ENCODE assay signal across 31 cellular contexts in the genomic region with DNA sequence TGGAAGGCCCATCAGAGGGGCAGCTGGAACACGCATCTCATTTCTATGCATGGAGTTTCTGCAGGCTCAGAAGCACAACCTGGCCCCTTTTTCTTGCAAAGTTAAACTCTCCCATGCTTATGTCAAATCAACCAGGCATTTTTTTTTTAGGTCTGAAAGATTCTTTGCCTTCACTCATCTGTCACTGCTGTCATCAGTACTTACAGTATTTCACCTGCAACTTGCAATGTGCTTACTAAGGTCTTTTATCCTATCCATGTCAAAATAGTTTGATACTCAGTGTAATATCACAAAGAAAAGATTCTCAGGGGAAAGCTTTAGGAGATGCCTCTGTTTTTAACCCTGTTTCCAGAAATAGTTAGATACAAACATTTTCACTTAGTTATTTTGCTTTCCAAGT.
"Had no signal": no experiment of that assay in that cellular context is flagged by ENCODE, and none has a peak within 500 bp of the region (broad histone marks: within the 10 kb centered on the region; RNA-seq: fewer than 3 reads in every experiment).

No MANE protein-coding gene starts in this region.

- H3K36me3 Mint-ChIP-seq: mesothelial cell of epicardium; natural killer cell; neural progenitor cell; stimulated activated memory B cell treated with anti-CD40 and anti-IgM and Interleukin-4, amounts not matched to agents 10 μg/mL and 1 μg/mL and 100 μg/mL, for 72 hours had no signal

- H3K27ac ChIP-seq: lower lobe of right lung, neural progenitor cell, neutrophil, ovary, prostate gland, sigmoid colon, spleen, uterus had no signal

- H3K4me1 Mint-ChIP-seq: stimulated activated memory B cell treated with anti-CD40 and anti-IgM and Interleukin-4, amounts not matched to agents 10 μg/mL and 1 μg/mL and 100 μg/mL, for 72 hours; stimulated activated naive CD8-positive, alpha-beta T cell treated with anti-CD3 and anti-CD28 coated beads, Interleukin-15, amount 100 ng/mL, for 72 hours had no signal

- H3K9me3 ChIP-seq: lower lobe of right lung, neutrophil, ovary, prostate gland, tibial nerve, uterus had no signal

- H3K9ac ChIP-seq: neural progenitor cell had no signal

- H3K27me3 Mint-ChIP-seq: stimulated activated memory B cell treated with anti-CD40 and anti-IgM and Interleukin-4, amounts not matched to agents 10 μg/mL and 1 μg/mL and 100 μg/mL, for 72 hours; stimulated activated naive CD8-positive, alpha-beta T cell treated with anti-CD3 and anti-CD28 coated beads, Interleukin-15, amount 100 ng/mL, for 72 hours had no signal

- H3K4me2 ChIP-seq: neural progenitor cell had no signal

- H3K36me3 ChIP-seq: lower lobe of right lung, neural progenitor cell, neutrophil, ovary, prostate gland, sigmoid colon, spleen, tibial nerve, uterus had no signal

- FAIRE-seq: keratinocyte, small intestine had no signal

- H3K27ac Mint-ChIP-seq: mesothelial cell of epicardium; naive B cell; natural killer cell; neural progenitor cell; stimulated activated memory B cell treated with anti-CD40 and anti-IgM and Interleukin-4, amounts not matched to agents 10 μg/mL and 1 μg/mL and 100 μg/mL, for 72 hours; stimulated activated naive CD8-positive, alpha-beta T cell treated with anti-CD3 and anti-CD28 coated beads, Interleukin-15, amount 100 ng/mL, for 72 hours; type B pancreatic cell had no signal

- H3K4me3 Mint-ChIP-seq: mesothelial cell of epicardium; naive B cell; natural killer cell; neural progenitor cell; stimulated activated memory B cell treated with anti-CD40 and anti-IgM and Interleukin-4, amounts not matched to agents 10 μg/mL and 1 μg/mL and 100 μg/mL, for 72 hours; stimulated activated naive CD8-positive, alpha-beta T cell treated with anti-CD3 and anti-CD28 coated beads, Interleukin-15, amount 100 ng/mL, for 72 hours; type B pancreatic cell had no signal

- H3K4me1 ChIP-seq: neural progenitor cell, prostate gland, spleen, uterus had no signal

- ATAC-seq: left lobe of liver; lower lobe of right lung; natural killer cell; stimulated activated memory B cell treated with anti-CD40 and anti-IgM and Interleukin-4, amounts not matched to agents 10 μg/mL and 1 μg/mL and 100 μg/mL, for 72 hours; stimulated activated naive CD8-positive, alpha-beta T cell treated with anti-CD3 and anti-CD28 coated beads, Interleukin-15, amount 100 ng/mL, for 72 hours had no signal

- H3K9me3 Mint-ChIP-seq: mesothelial cell of epicardium; natural killer cell; stimulated activated naive CD8-positive, alpha-beta T cell treated with anti-CD3 and anti-CD28 coated beads, Interleukin-15, amount 100 ng/mL, for 72 hours had no signal

- H3K4me3 ChIP-seq: lower lobe of right lung, neural progenitor cell, ovary, prostate gland, sigmoid colon, spleen, tibial nerve, uterus had no signal

- DNase-seq: hippocampal formation; kidney glomerular epithelial cell; left cardiac atrium; lower lobe of right lung; mammary epithelial cell; mesendoderm; naive B cell; natural killer cell; occipital lobe; ovary; retina; small intestine; spleen; stimulated activated CD4-positive, alpha-beta T cell treated with anti-CD3 and anti-CD28 coated beads, Interleukin-1b, Interleukin-23, amount 100 ng/mL, for 48 hours; stimulated activated CD4-positive, alpha-beta T cell treated with anti-CD3 and anti-CD28 coated beads, Interleukin-2, amount 100 ng/mL, for 48 hours; stimulated activated CD4-positive, alpha-beta T cell treated with anti-CD3 and anti-CD28 coated beads, Interleukin-4, amount 100 ng/mL, for 4 hours; stimulated activated CD8-positive, alpha-beta memory T cell treated with anti-CD3 and anti-CD28 coated beads, Interleukin-4, amount 100 ng/mL, for 48 hours; stimulated activated naive CD4-positive, alpha-beta T cell treated with Interleukin-2 at 50 U/mL for 16 hours; stimulated activated naive CD8-positive, alpha-beta T cell treated with anti-CD3 and anti-CD28 coated beads, Interleukin-15, amount 100 ng/mL, for 72 hours; substantia nigra; uterus had no signal

- H2AFZ ChIP-seq: neural progenitor cell had no signal

- H3K27me3 ChIP-seq: neural progenitor cell, neutrophil, ovary, sigmoid colon, tibial nerve, uterus had no signal
